In genomic region chr7:91491868-91492267, GRCh38 we compare ENCODE assay signal across 20 cellular contexts.
A peak's percentile ranks its signal among the peaks of the same experiment; 100 is the strongest.
DNase-seq lines count a peak whose midpoint lies in the region; ATAC-seq, FAIRE-seq and TF ChIP-seq lines count a peak whose summit lies in the region.
"Had no signal": no experiment of that assay in that cellular context is flagged by ENCODE, and none has a peak within 500 bp of the region (broad histone marks: within the 10 kb centered on the region; RNA-seq: fewer than 3 reads in every experiment).

No MANE protein-coding gene starts in this region.

- H3K4me1 ChIP-seq in ascending aorta, result no peaks in the 10 kb centered on the region
- H3K4me1 ChIP-seq: A549, Caco-2 had no signal

- no peaks in the 10 kb centered on the region for H3K36me3 ChIP-seq in ascending aorta

- H3K27ac ChIP-seq in ascending aorta, result no peak overlapping the region
- H3K27ac ChIP-seq: A549, C4-2B had no signal

- no peaks in the 10 kb centered on the region for H3K27me3 ChIP-seq in ascending aorta

- FAIRE-seq in A204.1 (lab: Jason Lieb, UNC), result peak; percentile 53
- FAIRE-seq: A549, D721Med, G401.6, GM12891, GM19239, H54 had no signal

- ATAC-seq in HG03469 (IDR thresholded peaks at IDR 0.05; ENCODE audit: unreplicated experiment), result no peak
- ATAC-seq: A549, GM23338 had no signal

- H3K4me3 ChIP-seq in cardiac fibroblast (replicated peaks in 1 of 2; ENCODE audit: low read depth in 2 of 2, low read length in 2 of 2) (no peak overlapping the region), ascending aorta (no peak overlapping the region)
- H3K4me3 ChIP-seq: A549, GM23338 had no signal

- no peaks in the 10 kb centered on the region for H3K9me3 ChIP-seq in ascending aorta
- H3K9me3 ChIP-seq: A549, Caco-2 had no signal

- intact Hi-C loops in ascending aorta (cut with DNase I), result no loop called here

- TF ChIP-seq CTCF in cardiac fibroblast (IDR thresholded peaks at IDR 0.05; ENCODE audit: low read depth, low read length) (no peak), ascending aorta (IDR thresholded peaks at IDR 0.05) (no peak)

- DNase-seq in cardiac fibroblast (ENCODE audit: low read depth in 2 of 2), result peak; percentile 30 to 32
- peak; percentile 10 for DNase-seq in fibroblast of peridontal ligament (ENCODE audit: extremely low read depth)
- peak; percentile 29 for DNase-seq in iris pigment epithelial cell (ENCODE audit: low read depth)
- no peak for DNase-seq in NCI-H2227 treated with DMSO at 0.1 percent for 48 hours (lab: John Stamatoyannopoulos, UW)
- DNase-seq in ascending aorta (ENCODE audit: low spot score in 2 of 2), result no peak
- DNase-seq in SHP77 (lab: John Stamatoyannopoulos, UW), result no peak
- DNase-seq: AML-193; Caco-2; CD4-positive, alpha-beta T cell; HCEC 1CT had no signal

Comparison
In these comparisons a context has a peak if more than half of its experiments do, and no peak if none do; other contexts are left out.
1. DNase-seq: peak in cardiac fibroblast (2 of 2), fibroblast of peridontal ligament (single experiment) and iris pigment epithelial cell (single experiment); none in NCI-H2227 treated with DMSO at 0.1 percent for 48 hours (single experiment), ascending aorta (0 of 2) and SHP77 (0 of 2).